Comparison of ENCODE assay signal across 14 cellular contexts in genomic region chr14:50524071-50524470, GRCh38. TPM values are rescaled to one million over a fixed set of nuclear protein-coding genes. Genes with fewer than 3 reads are reported as not detected.
DNase-seq lines count a peak whose midpoint lies in the region; ATAC-seq and TF ChIP-seq lines count a peak whose summit lies in the region.
"Had no signal": no experiment of that assay in that cellular context is flagged by ENCODE, and none has a peak within 500 bp of the region (broad histone marks: within the 10 kb centered on the region; RNA-seq: fewer than 3 reads in every experiment).

No MANE protein-coding gene starts in this region.

- H3K36me3 Mint-ChIP-seq in activated T-cell treated with anti-CD3 and anti-CD28 coated beads, Interleukin-2, amount 50 U/mL, for 72 hours (ENCODE audit: insufficient read depth in 2 of 2) = no peaks in the 10 kb centered on the region
- peaks cover 0 to 8% of the 10 kb centered on the region in 2 donors for H3K36me3 Mint-ChIP-seq in activated naive CD4-positive, alpha-beta T cell treated with anti-CD3 and anti-CD28 coated beads, Interleukin-2, amount 50 U/mL, for 72 hours

- no peak overlapping the region for H3K4me3 ChIP-seq in suprapubic skin
- H3K4me3 ChIP-seq: prostate gland, transverse colon had no signal

- peak in 1 of 2 donors; percentile 16 for ATAC-seq in activated T-cell treated with anti-CD3 and anti-CD28 coated beads, Interleukin-2, amount 50 U/mL, for 72 hours (replicated peaks in 1 of 2)
- ATAC-seq in HG02610 (IDR thresholded peaks at IDR 0.05; ENCODE audit: unreplicated experiment) (peak; percentile 29), left ventricle myocardium superior (no peak)
- peak in 1 of 2 donors; percentile 17 for ATAC-seq in activated naive CD4-positive, alpha-beta T cell treated with anti-CD3 and anti-CD28 coated beads, Interleukin-2, amount 50 U/mL, for 72 hours

- peak overlapping the region; percentile 49 to 84 for H3K4me3 Mint-ChIP-seq in activated T-cell treated with anti-CD3 and anti-CD28 coated beads, Interleukin-2, amount 50 U/mL, for 72 hours

- H3K4me1 Mint-ChIP-seq in activated T-cell treated with anti-CD3 and anti-CD28 coated beads, Interleukin-2, amount 50 U/mL, for 72 hours (ENCODE audit: low read depth) = peaks cover 67% of the 10 kb centered on the region

- peak overlapping the region; percentile 82 for H3K27ac Mint-ChIP-seq in activated T-cell treated with anti-CD3 and anti-CD28 coated beads, Interleukin-2, amount 50 U/mL, for 72 hours
- peak overlapping the region; percentile 53 to 84 for H3K27ac Mint-ChIP-seq in activated naive CD4-positive, alpha-beta T cell treated with anti-CD3 and anti-CD28 coated beads, Interleukin-2, amount 50 U/mL, for 72 hours

- no peaks in the 10 kb centered on the region for H3K27me3 ChIP-seq in suprapubic skin
- H3K27me3 ChIP-seq: BE2C, transverse colon had no signal

- H3K27ac ChIP-seq in substantia nigra (ENCODE audit: low read depth, low read length, poor library complexity, severe bottlenecking) (peak overlapping the region; percentile 42), suprapubic skin (no peak overlapping the region)
- H3K27ac ChIP-seq: prostate gland, transverse colon had no signal

- no peak for TF ChIP-seq EP300 in suprapubic skin (IDR thresholded peaks at IDR 0.05)

- H3K27me3 Mint-ChIP-seq in activated T-cell treated with anti-CD3 and anti-CD28 coated beads, Interleukin-2, amount 50 U/mL, for 72 hours (ENCODE audit: low read depth) = no peaks in the 10 kb centered on the region

- intact Hi-C loops in left ventricle myocardium superior (cut with micrococcal nuclease) = no loop called here

- no peaks in the 10 kb centered on the region for H3K9me3 ChIP-seq in suprapubic skin
- H3K9me3 ChIP-seq: BE2C, prostate gland, transverse colon had no signal

- TF ChIP-seq POLR2A in suprapubic skin (IDR thresholded peaks at IDR 0.05) = no peak

- no peaks in the 10 kb centered on the region for H3K9me3 Mint-ChIP-seq in activated T-cell treated with anti-CD3 and anti-CD28 coated beads, Interleukin-2, amount 50 U/mL, for 72 hours
- no peaks in the 10 kb centered on the region for H3K9me3 Mint-ChIP-seq in activated naive CD4-positive, alpha-beta T cell treated with anti-CD3 and anti-CD28 coated beads, Interleukin-2, amount 50 U/mL, for 72 hours

- H3K4me1 ChIP-seq in suprapubic skin = peaks cover 44% of the 10 kb centered on the region
- H3K4me1 ChIP-seq: prostate gland had no signal

- H3K36me3 ChIP-seq in suprapubic skin = no peaks in the 10 kb centered on the region
- H3K36me3 ChIP-seq: prostate gland, transverse colon had no signal

- TF ChIP-seq CTCF in suprapubic skin (IDR thresholded peaks at IDR 0.05) = no peak

- WGBS in suprapubic skin = 90% methylated on average over 2 of the region's 2 CpGs

- no peak for DNase-seq in activated T-cell treated with anti-CD3 and anti-CD28 coated beads, Interleukin-2, amount 50 U/mL, for 72 hours
- DNase-seq in activated T-cell treated with anti-CD3 and anti-CD28 coated beads, Interleukin-2, amount 50 U/mL, for 1 hour = no peak
- DNase-seq in activated naive CD4-positive, alpha-beta T cell treated with anti-CD3 and anti-CD28 coated beads, Interleukin-2, amount 50 U/mL, for 72 hours (ENCODE audit: low spot score in 2 of 2) = no peak
- DNase-seq in substantia nigra (lab: John Stamatoyannopoulos, UW) (no peak), suprapubic skin (ENCODE audit: low spot score in 2 of 2) (no peak), left ventricle myocardium superior (no peak), C1 segment of cervical spinal cord (lab: John Stamatoyannopoulos, UW) (no peak)
- DNase-seq: activated CD8-positive, alpha-beta memory T cell treated with anti-CD3 and anti-CD28 coated beads, Interleukin-2, amount 50 U/mL, for 48 hours; BE2C; foreskin melanocyte; NCI-H774; transverse colon had no signal

RNA-seq across cellular contexts. Expression of gene MAP4K5, which starts 8.3 kb away (rescaled TPM):
- total RNA-seq in activated T-cell treated with anti-CD3 and anti-CD28 coated beads, Interleukin-2, amount 50 U/mL, for 72 hours = 10 to 100 TPM; 19.0 to 20.8 TPM
- total RNA-seq in activated naive CD4-positive, alpha-beta T cell treated with anti-CD3 and anti-CD28 coated beads, Interleukin-2, amount 50 U/mL, for 72 hours = 10 to 100 TPM; 16.8 to 17.8 TPM
- total RNA-seq in suprapubic skin (100 to 1,000 TPM; 109 to 226 (median 125) TPM), left ventricle myocardium superior (16.3 TPM)

RNA-seq across cellular contexts. Expression of gene ATL1, which starts 35.9 kb away (rescaled TPM):
- total RNA-seq in activated T-cell treated with anti-CD3 and anti-CD28 coated beads, Interleukin-2, amount 50 U/mL, for 72 hours = under 1 TPM; 0.77 to 0.93 TPM
- 1 to 10 TPM; 1.3 to 1.6 TPM for total RNA-seq in activated naive CD4-positive, alpha-beta T cell treated with anti-CD3 and anti-CD28 coated beads, Interleukin-2, amount 50 U/mL, for 72 hours
- total RNA-seq in suprapubic skin (10 to 100 TPM in 3 of 4 donors, 1 to 10 TPM in 1; 8.2 to 22.8 (median 14.5) TPM), left ventricle myocardium superior (1.0 TPM)
